9 cellular contexts compared by ENCODE assay signal in the genomic region with DNA sequence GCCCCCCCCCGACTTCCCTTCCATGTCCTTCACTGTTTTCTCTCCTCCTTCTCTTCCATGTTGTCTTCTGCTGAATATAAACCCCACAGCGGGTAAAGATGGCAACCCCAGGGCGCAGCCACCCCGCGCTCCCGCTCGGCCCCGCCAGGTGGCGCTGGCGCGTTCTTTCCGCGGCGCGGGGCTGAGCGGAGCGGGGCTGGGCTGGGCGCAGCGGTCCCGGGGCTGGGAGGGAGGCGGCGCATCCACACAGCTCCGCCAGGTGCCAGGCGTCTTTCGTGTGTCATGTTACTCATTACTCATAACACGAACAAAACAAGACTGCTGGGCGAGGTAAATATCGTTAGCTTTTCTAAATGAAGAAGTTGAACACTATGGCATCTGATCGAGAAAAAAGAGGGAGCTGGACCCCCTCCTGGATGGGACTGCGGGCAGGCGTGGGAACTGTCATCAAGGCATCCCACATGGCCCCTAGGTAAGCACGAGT.
DNase-seq lines count a peak whose midpoint lies in the region; ATAC-seq, FAIRE-seq and TF ChIP-seq lines count a peak whose summit lies in the region.
"Had no signal": no experiment of that assay in that cellular context is flagged by ENCODE, and none has a peak within 500 bp of the region (broad histone marks: within the 10 kb centered on the region; RNA-seq: fewer than 3 reads in every experiment).

No MANE protein-coding gene starts in this region.

- H3K4me1 ChIP-seq in heart left ventricle, result peaks cover 0 to 18% (median 5%) of the 10 kb centered on the region in 12 donors
- peaks cover 0 to 11% of the 10 kb centered on the region in 2 donors for H3K4me1 ChIP-seq in right atrium auricular region
- H3K4me1 ChIP-seq in astrocyte (ENCODE audit: insufficient read depth, low read length), result peaks cover 14% of the 10 kb centered on the region
- H3K4me1 ChIP-seq in liver (ENCODE audit: control insufficient read depth in 4 of 4, insufficient read depth in 4 of 4, low read length in 3 of 4), result peaks cover 0 to 9% (median 7%) of the 10 kb centered on the region in 4 donors

- FAIRE-seq in HTR-8/SVneo (lab: Jason Lieb, UNC), result no peak
- no peak for FAIRE-seq in astrocyte (lab: Jason Lieb, UNC)
- FAIRE-seq: colon had no signal

- H2AFZ ChIP-seq in astrocyte (ENCODE audit: low read depth, low read length), result peak overlapping the region; percentile 9

- H4K20me1 ChIP-seq in astrocyte (ENCODE audit: insufficient read depth, low read length), result no peaks in the 10 kb centered on the region

- H3K36me3 ChIP-seq in heart left ventricle (no peaks in the 10 kb centered on the region), right atrium auricular region (no peaks in the 10 kb centered on the region), astrocyte (ENCODE audit: insufficient read depth, low read length) (no peaks in the 10 kb centered on the region), liver (ENCODE audit: control insufficient read depth in 4 of 4, insufficient read depth in 3 of 4, low read depth in 1 of 4, low read length in 3 of 4) (no peaks in the 10 kb centered on the region)

- H3K4me3 Mint-ChIP-seq in astrocyte (ENCODE audit: unreplicated experiment), result no peak overlapping the region

- H3K9ac ChIP-seq in astrocyte (ENCODE audit: low read length) (no peak overlapping the region), liver (ENCODE audit: low read depth in 1 of 2, low read length in 2 of 2) (no peak overlapping the region)

- peak overlapping the region; percentile 69 for H3K27ac Mint-ChIP-seq in astrocyte (ENCODE audit: unreplicated experiment)

- peaks cover 2% of the 10 kb centered on the region for H3K36me3 Mint-ChIP-seq in astrocyte (ENCODE audit: low read depth, unreplicated experiment)

- H3K79me2 ChIP-seq in astrocyte (ENCODE audit: insufficient read depth, low read length), result no peaks in the 10 kb centered on the region

- peak overlapping the region; percentile 60 for H3K4me2 ChIP-seq in astrocyte (ENCODE audit: low read length)

- intact Hi-C loops in heart left ventricle (cut with DNase I), result loop anchor here in 2 of 10 donors (5.0 to 10.0 kb wide), 2 partner anchors 436 to 1373 kb away; no protein-coding TSS in a partner anchor

- no peak overlapping the region for H3K4me3 ChIP-seq in heart left ventricle
- H3K4me3 ChIP-seq in right atrium auricular region, result no peak overlapping the region
- H3K4me3 ChIP-seq in astrocyte (ENCODE audit: insufficient read depth, low read depth, low read length), result no peak overlapping the region
- no peak overlapping the region for H3K4me3 ChIP-seq in liver (ENCODE audit: low read depth in 1 of 3, low read length in 3 of 3)

- H3K27ac ChIP-seq in heart left ventricle, result no peak overlapping the region
- H3K27ac ChIP-seq in right atrium auricular region, result no peak overlapping the region
- no peak overlapping the region for H3K27ac ChIP-seq in astrocyte (ENCODE audit: low read depth, low read length)
- H3K27ac ChIP-seq in liver (ENCODE audit: low read depth in 1 of 2, low read length in 2 of 2), result no peak overlapping the region

- TF ChIP-seq CTCF in heart left ventricle (IDR thresholded peaks at IDR 0.05), result peak in 11 of 12 donors; percentile 17 to 50 (median 41)
- TF ChIP-seq CTCF in right atrium auricular region (IDR thresholded peaks at IDR 0.05), result peak in 1 of 2 donors; percentile 74
- TF ChIP-seq CTCF in astrocyte (IDR thresholded peaks at IDR 0.05; ENCODE audit: insufficient read depth, low read depth, low read length), result peak; percentile 54
- TF ChIP-seq CTCF in liver (IDR thresholded peaks at IDR 0.05; ENCODE audit: low read depth, low read length, missing input control), result peak; percentile 34

- no peak for TF ChIP-seq POLR2A in heart left ventricle (IDR thresholded peaks at IDR 0.05)

- TF ChIP-seq RAD21 in liver (IDR thresholded peaks at IDR 0.05), result peak in 1 of 2 donors; percentile 6

- H3K9me3 Mint-ChIP-seq in astrocyte (ENCODE audit: unreplicated experiment), result no peaks in the 10 kb centered on the region

- DNase-seq in heart left ventricle (no peak), right atrium auricular region (ENCODE audit: low spot score) (no peak), HTR-8/SVneo (ENCODE audit: insufficient read length, low spot score) (peak; percentile 19), astrocyte (ENCODE audit: low read depth) (no peak), cortex of kidney (lab: John Stamatoyannopoulos, UW) (no peak), occipital lobe (lab: John Stamatoyannopoulos, UW) (no peak), mesenteric fat pad (ENCODE audit: low spot score) (no peak)

- H3K4me1 Mint-ChIP-seq in astrocyte (ENCODE audit: low read depth, unreplicated experiment), result peaks cover 13% of the 10 kb centered on the region

- ATAC-seq in heart left ventricle, result peak in 1 of 4 donors; percentile 20

- H3K27me3 ChIP-seq in heart left ventricle, result peaks cover 0 to 62% (median 6%) of the 10 kb centered on the region in 9 donors
- H3K27me3 ChIP-seq in right atrium auricular region, result no peaks in the 10 kb centered on the region
- no peaks in the 10 kb centered on the region for H3K27me3 ChIP-seq in astrocyte (ENCODE audit: insufficient read depth, low read length)
- no peaks in the 10 kb centered on the region for H3K27me3 ChIP-seq in liver (ENCODE audit: control insufficient read depth in 4 of 4, insufficient read depth in 4 of 4, low read length in 3 of 4)

- H3K9me3 ChIP-seq in heart left ventricle (no peaks in the 10 kb centered on the region), right atrium auricular region (no peaks in the 10 kb centered on the region), astrocyte (ENCODE audit: insufficient read depth, low read depth, low read length) (no peaks in the 10 kb centered on the region), liver (ENCODE audit: control insufficient read depth in 4 of 4, low read length in 3 of 4) (no peaks in the 10 kb centered on the region)

- 12 to 16% (median 14%) methylated on average over 28 to 32 of the region's 32 CpGs for WGBS in heart left ventricle, 4 donors
- WGBS in liver, result 18% methylated on average over 32 of the region's 32 CpGs

- H3K27me3 Mint-ChIP-seq in astrocyte (ENCODE audit: low read depth, unreplicated experiment), result peaks cover 22% of the 10 kb centered on the region

TF ChIP-seq in liver, 16 proteins besides CTCF, POLR2A, EP300 and RAD21 (continues in another document):
- TF ChIP-seq TAF1 (conservative IDR thresholded peaks at IDR 0.05) (no peak), HNF4A (conservative IDR thresholded peaks at IDR 0.05) (no peak), YY1 (IDR thresholded peaks at IDR 0.05) (no peak), GABPA (IDR thresholded peaks at IDR 0.05 in 1 of 2, conservative IDR thresholded peaks at IDR 0.05 in 1 of 2) (no peak), FOXA2 (IDR thresholded peaks at IDR 0.05) (no peak), HNF4G (IDR thresholded peaks at IDR 0.05) (no peak), SP1 (IDR thresholded peaks at IDR 0.05) (no peak), FOXA1 (IDR thresholded peaks at IDR 0.05) (no peak), RXRA (IDR thresholded peaks at IDR 0.05) (no peak), NR2F2 (IDR thresholded peaks at IDR 0.05) (no peak), EGR1 (IDR thresholded peaks at IDR 0.05; ENCODE audit: low read depth in 2 of 2) (no peak), JUND (IDR thresholded peaks at IDR 0.05) (no peak)
- TF ChIP-seq, protein P1, sequence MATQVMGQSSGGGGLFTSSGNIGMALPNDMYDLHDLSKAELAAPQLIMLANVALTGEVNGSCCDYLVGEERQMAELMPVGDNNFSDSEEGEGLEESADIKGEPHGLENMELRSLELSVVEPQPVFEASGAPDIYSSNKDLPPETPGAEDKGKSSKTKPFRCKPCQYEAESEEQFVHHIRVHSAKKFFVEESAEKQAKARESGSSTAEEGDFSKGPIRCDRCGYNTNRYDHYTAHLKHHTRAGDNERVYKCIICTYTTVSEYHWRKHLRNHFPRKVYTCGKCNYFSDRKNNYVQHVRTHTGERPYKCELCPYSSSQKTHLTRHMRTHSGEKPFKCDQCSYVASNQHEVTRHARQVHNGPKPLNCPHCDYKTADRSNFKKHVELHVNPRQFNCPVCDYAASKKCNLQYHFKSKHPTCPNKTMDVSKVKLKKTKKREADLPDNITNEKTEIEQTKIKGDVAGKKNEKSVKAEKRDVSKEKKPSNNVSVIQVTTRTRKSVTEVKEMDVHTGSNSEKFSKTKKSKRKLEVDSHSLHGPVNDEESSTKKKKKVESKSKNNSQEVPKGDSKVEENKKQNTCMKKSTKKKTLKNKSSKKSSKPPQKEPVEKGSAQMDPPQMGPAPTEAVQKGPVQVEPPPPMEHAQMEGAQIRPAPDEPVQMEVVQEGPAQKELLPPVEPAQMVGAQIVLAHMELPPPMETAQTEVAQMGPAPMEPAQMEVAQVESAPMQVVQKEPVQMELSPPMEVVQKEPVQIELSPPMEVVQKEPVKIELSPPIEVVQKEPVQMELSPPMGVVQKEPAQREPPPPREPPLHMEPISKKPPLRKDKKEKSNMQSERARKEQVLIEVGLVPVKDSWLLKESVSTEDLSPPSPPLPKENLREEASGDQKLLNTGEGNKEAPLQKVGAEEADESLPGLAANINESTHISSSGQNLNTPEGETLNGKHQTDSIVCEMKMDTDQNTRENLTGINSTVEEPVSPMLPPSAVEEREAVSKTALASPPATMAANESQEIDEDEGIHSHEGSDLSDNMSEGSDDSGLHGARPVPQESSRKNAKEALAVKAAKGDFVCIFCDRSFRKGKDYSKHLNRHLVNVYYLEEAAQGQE (IDR thresholded peaks at IDR 0.05), result no peak
- TF ChIP-seq, protein P2, sequence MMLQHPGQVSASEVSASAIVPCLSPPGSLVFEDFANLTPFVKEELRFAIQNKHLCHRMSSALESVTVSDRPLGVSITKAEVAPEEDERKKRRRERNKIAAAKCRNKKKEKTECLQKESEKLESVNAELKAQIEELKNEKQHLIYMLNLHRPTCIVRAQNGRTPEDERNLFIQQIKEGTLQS (IDR thresholded peaks at IDR 0.05), result no peak
- TF ChIP-seq, protein P3, sequence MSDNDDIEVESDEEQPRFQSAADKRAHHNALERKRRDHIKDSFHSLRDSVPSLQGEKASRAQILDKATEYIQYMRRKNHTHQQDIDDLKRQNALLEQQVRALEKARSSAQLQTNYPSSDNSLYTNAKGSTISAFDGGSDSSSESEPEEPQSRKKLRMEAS (IDR thresholded peaks at IDR 0.05), result no peak
